ENCODE assay signal across 23 cellular contexts in the genomic region with DNA sequence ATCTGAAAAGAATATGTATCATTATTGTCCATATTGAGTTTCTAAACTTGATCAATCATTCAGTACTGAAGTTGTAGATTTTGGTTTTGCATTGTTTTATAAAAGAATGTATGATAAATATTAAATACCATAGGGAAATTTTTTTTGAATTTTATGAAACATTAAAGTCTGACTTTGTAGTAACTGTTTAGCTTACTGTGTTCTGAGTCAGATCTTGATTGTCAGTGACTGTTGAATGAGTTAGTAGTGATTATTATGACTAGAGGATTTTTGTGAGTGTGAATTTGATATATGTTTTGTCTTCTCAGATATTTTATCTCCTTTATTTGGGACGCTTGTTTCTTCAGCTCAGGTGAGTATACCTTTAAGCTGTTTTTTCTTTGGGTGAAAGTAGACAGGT.
"Had no signal": no experiment of that assay in that cellular context is flagged by ENCODE, and none has a peak within 500 bp of the region (broad histone marks: within the 10 kb centered on the region; RNA-seq: fewer than 3 reads in every experiment).

No MANE protein-coding gene starts in this region.

- H3K4me3 ChIP-seq: coronary artery, hepatocyte, left lung, lung, right lobe of liver, skin epidermis, stomach, suprapubic skin, tibial nerve had no signal

- DNase-seq: activated CD4-positive, alpha-beta T cell treated with anti-CD3 and anti-CD28 coated beads for 1 hour; activated CD4-positive, alpha-beta T cell treated with anti-CD3 and anti-CD28 coated beads, Interleukin-2, amount 50 U/mL, for 4 hours; activated CD8-positive, alpha-beta memory T cell treated with anti-CD3 and anti-CD28 coated beads for 24 hours; activated CD8-positive, alpha-beta memory T cell treated with anti-CD3 and anti-CD28 coated beads, Interleukin-2, amount 50 U/mL, for 4 hours; activated gamma-delta T cell; activated T-cell treated with anti-CD3 and anti-CD28 coated beads, Interleukin-2, amount 50 U/mL, for 48 hours; cerebellar nuclear complex; immature natural killer cell; kidney glomerular epithelial cell; left lung; naive B cell; nucleus accumbens; right lobe of liver; stimulated activated CD4-positive, alpha-beta T cell treated with anti-CD3 and anti-CD28 coated beads, Interleukin-1b, Interleukin-23, amount 100 ng/mL, for 48 hours; stomach had no signal

- H3K27me3 ChIP-seq: hepatocyte, right lobe of liver, stomach, suprapubic skin, tibial nerve had no signal

- H3K4me3 Mint-ChIP-seq: immature natural killer cell; naive B cell; T-helper 1 cell treated with Interleukin-12 subunit alpha and Interleukin-12 subunit beta and Interleukin-4 antibody, amounts not matched to agents 30 μg/mL and 1 μg/mL, for 36 hours had no signal

- H3K9me3 Mint-ChIP-seq: immature natural killer cell; naive B cell; T-helper 1 cell treated with Interleukin-12 subunit alpha and Interleukin-12 subunit beta and Interleukin-4 antibody, amounts not matched to agents 30 μg/mL and 1 μg/mL, for 36 hours had no signal

- H3K4me2 ChIP-seq: hepatocyte had no signal

- H3K27ac Mint-ChIP-seq: immature natural killer cell; naive B cell; T-helper 1 cell treated with Interleukin-12 subunit alpha and Interleukin-12 subunit beta and Interleukin-4 antibody, amounts not matched to agents 30 μg/mL and 1 μg/mL, for 36 hours had no signal

- H2AFZ ChIP-seq: hepatocyte had no signal

- H3K27ac ChIP-seq: coronary artery, epithelial cell of prostate, hepatocyte, left lung, right lobe of liver, skin epidermis, stomach, suprapubic skin, tibial nerve had no signal

- H3K27me3 Mint-ChIP-seq: naive B cell had no signal

- ATAC-seq: left lung, right lobe of liver had no signal

- H3K9me3 ChIP-seq: left lung, right lobe of liver, stomach, suprapubic skin, tibial nerve had no signal

- H3K4me1 ChIP-seq: left lung, right lobe of liver, suprapubic skin, tibial nerve had no signal
